26 cellular contexts compared by ENCODE assay signal in genomic region chr17:52287611-52288010, GRCh38.
DNase-seq lines count a peak whose midpoint lies in the region; ATAC-seq lines count a peak whose summit lies in the region.
"Had no signal": no experiment of that assay in that cellular context is flagged by ENCODE, and none has a peak within 500 bp of the region (broad histone marks: within the 10 kb centered on the region; RNA-seq: fewer than 3 reads in every experiment).

No MANE protein-coding gene starts in this region.

- DNase-seq in G401 (ENCODE audit: low spot score) (peak; percentile 64), cerebellar cortex (ENCODE audit: low spot score) (peak; percentile 54), cerebellum (ENCODE audit: low spot score) (peak; percentile 41), SIG-M5 (lab: John Stamatoyannopoulos, UW) (no peak), NCI-H128 (lab: John Stamatoyannopoulos, UW; ENCODE audit: unreplicated experiment) (no peak)
- DNase-seq: 8988T; ACHN; AML-193; BE2C; Caco-2; Calu3; CD4-positive, alpha-beta memory T cell; CD4-positive, alpha-beta T cell; CD4-positive, CD25-positive, alpha-beta regulatory T cell; CD8-positive, alpha-beta memory T cell; CD8-positive, alpha-beta T cell; COR-L47; DMS 273 treated with DMSO at 0.1 percent for 48 hours; DMS153; DMS53; DMS79; DMS79 treated with DMSO at 0.1 percent for 48 hours; DND-41; EL had no signal

- in situ Hi-C loops in G401 (cut with HindIII; ENCODE audit: low sequenced_read_pairs): no loop called here

- ATAC-seq in HG03442 (IDR thresholded peaks at IDR 0.05; ENCODE audit: unreplicated experiment): no peak
- ATAC-seq: A549; CD8-positive, alpha-beta T cell had no signal

Comparison
In these comparisons a context has a peak if more than half of its experiments do, and no peak if none do; other contexts are left out.
1. DNase-seq: peak in G401 (single experiment), cerebellar cortex (single experiment) and cerebellum (single experiment); none in SIG-M5 (single experiment) and NCI-H128 (single experiment).